Comparison of ENCODE assay signal across 2 cellular contexts in the genomic region with DNA sequence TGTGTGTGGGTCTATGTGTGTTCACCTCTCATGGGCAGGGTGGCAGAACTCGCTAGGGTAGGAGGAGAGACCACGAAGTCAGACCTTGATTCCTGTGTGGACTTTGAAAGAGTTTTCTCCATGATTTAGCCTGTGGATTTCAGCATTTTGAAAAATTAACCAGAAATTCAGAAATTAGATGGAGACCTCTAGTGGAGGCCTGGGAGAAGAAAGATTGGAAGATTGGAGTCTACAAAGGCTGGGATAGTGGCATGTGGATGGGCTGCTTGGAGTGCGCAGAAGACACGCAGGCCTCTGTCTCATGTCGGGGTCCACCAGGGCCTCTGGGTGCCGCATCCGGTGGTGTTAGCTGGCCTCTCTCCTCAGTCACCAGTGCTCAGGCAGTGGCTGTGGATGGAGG.
TF ChIP-seq lines count a peak whose summit lies in the region.

No MANE protein-coding gene starts in this region.

TF ChIP-seq in A549, 52 proteins besides CTCF, POLR2A, EP300 and RAD21 (continued from another document):
- TF ChIP-seq, protein P1, sequence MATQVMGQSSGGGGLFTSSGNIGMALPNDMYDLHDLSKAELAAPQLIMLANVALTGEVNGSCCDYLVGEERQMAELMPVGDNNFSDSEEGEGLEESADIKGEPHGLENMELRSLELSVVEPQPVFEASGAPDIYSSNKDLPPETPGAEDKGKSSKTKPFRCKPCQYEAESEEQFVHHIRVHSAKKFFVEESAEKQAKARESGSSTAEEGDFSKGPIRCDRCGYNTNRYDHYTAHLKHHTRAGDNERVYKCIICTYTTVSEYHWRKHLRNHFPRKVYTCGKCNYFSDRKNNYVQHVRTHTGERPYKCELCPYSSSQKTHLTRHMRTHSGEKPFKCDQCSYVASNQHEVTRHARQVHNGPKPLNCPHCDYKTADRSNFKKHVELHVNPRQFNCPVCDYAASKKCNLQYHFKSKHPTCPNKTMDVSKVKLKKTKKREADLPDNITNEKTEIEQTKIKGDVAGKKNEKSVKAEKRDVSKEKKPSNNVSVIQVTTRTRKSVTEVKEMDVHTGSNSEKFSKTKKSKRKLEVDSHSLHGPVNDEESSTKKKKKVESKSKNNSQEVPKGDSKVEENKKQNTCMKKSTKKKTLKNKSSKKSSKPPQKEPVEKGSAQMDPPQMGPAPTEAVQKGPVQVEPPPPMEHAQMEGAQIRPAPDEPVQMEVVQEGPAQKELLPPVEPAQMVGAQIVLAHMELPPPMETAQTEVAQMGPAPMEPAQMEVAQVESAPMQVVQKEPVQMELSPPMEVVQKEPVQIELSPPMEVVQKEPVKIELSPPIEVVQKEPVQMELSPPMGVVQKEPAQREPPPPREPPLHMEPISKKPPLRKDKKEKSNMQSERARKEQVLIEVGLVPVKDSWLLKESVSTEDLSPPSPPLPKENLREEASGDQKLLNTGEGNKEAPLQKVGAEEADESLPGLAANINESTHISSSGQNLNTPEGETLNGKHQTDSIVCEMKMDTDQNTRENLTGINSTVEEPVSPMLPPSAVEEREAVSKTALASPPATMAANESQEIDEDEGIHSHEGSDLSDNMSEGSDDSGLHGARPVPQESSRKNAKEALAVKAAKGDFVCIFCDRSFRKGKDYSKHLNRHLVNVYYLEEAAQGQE (IDR thresholded peaks at IDR 0.05) = no peak
- no peak for TF ChIP-seq KDM1A (IDR thresholded peaks at IDR 0.05; ENCODE audit: low read depth)

TF ChIP-seq in WTC11, 78 proteins besides CTCF, POLR2A, EP300 and RAD21 (continued from another document):
- TF ChIP-seq, protein P2, sequence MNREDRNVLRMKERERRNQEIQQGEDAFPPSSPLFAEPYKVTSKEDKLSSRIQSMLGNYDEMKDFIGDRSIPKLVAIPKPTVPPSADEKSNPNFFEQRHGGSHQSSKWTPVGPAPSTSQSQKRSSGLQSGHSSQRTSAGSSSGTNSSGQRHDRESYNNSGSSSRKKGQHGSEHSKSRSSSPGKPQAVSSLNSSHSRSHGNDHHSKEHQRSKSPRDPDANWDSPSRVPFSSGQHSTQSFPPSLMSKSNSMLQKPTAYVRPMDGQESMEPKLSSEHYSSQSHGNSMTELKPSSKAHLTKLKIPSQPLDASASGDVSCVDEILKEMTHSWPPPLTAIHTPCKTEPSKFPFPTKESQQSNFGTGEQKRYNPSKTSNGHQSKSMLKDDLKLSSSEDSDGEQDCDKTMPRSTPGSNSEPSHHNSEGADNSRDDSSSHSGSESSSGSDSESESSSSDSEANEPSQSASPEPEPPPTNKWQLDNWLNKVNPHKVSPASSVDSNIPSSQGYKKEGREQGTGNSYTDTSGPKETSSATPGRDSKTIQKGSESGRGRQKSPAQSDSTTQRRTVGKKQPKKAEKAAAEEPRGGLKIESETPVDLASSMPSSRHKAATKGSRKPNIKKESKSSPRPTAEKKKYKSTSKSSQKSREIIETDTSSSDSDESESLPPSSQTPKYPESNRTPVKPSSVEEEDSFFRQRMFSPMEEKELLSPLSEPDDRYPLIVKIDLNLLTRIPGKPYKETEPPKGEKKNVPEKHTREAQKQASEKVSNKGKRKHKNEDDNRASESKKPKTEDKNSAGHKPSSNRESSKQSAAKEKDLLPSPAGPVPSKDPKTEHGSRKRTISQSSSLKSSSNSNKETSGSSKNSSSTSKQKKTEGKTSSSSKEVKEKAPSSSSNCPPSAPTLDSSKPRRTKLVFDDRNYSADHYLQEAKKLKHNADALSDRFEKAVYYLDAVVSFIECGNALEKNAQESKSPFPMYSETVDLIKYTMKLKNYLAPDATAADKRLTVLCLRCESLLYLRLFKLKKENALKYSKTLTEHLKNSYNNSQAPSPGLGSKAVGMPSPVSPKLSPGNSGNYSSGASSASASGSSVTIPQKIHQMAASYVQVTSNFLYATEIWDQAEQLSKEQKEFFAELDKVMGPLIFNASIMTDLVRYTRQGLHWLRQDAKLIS (CRISPR knock-in tag; IDR thresholded peaks at IDR 0.05; ENCODE audit: borderline replicate concordance) = no peak
- TF ChIP-seq MYBL2 (CRISPR knock-in tag; IDR thresholded peaks at IDR 0.05) (no peak), SMAD3 (CRISPR knock-in tag; IDR thresholded peaks at IDR 0.05; ENCODE audit: borderline replicate concordance) (no peak)
TF ChIP-seq in WTC11: peak in this region for 0.
